ENCODE assay signal across 8 cellular contexts in genomic region chr12:22083167-22083566, GRCh38. TPM values are rescaled to one million over a fixed set of nuclear protein-coding genes. Genes with fewer than 3 reads are reported as not detected.
DNase-seq lines count a peak whose midpoint lies in the region; ATAC-seq and TF ChIP-seq lines count a peak whose summit lies in the region.

No MANE protein-coding gene starts in this region.

- H3K27ac ChIP-seq in vagina, result no peak overlapping the region

- H3F3A ChIP-seq in Loucy (ENCODE audit: low read depth), result no peaks in the 10 kb centered on the region

- H3K36me3 ChIP-seq in Loucy (ENCODE audit: insufficient read depth, low read length) (no peaks in the 10 kb centered on the region), vagina (no peaks in the 10 kb centered on the region)

- TF ChIP-seq POLR2A in vagina (IDR thresholded peaks at IDR 0.05), result no peak

- H3K9me3 ChIP-seq in Loucy (ENCODE audit: insufficient read depth, low read depth, low read length) (no peaks in the 10 kb centered on the region), vagina (no peaks in the 10 kb centered on the region)

- peaks cover 10% of the 10 kb centered on the region for H3K4me1 ChIP-seq in Loucy (ENCODE audit: insufficient read depth, low read length, poor library complexity, severe bottlenecking)
- H3K4me1 ChIP-seq in vagina, result no peaks in the 10 kb centered on the region

- no peak for ATAC-seq in HG02588 (IDR thresholded peaks at IDR 0.05; ENCODE audit: unreplicated experiment)
- no peak for ATAC-seq in HG03159 (IDR thresholded peaks at IDR 0.05; ENCODE audit: unreplicated experiment)

- no peaks in the 10 kb centered on the region for H3K79me2 ChIP-seq in Loucy (ENCODE audit: insufficient read depth, low read length)

- H3K27me3 ChIP-seq in Loucy (ENCODE audit: insufficient read depth, low read length, poor library complexity, severe bottlenecking) (no peaks in the 10 kb centered on the region), vagina (no peaks in the 10 kb centered on the region)

- H2AFZ ChIP-seq in Loucy (ENCODE audit: low read length), result no peak overlapping the region

- no peaks in the 10 kb centered on the region for H4K20me1 ChIP-seq in Loucy (ENCODE audit: insufficient read depth, low read length, poor library complexity, severe bottlenecking)

- no peak overlapping the region for H3K4me3 ChIP-seq in Loucy (ENCODE audit: low read length, poor library complexity, severe bottlenecking)
- no peak overlapping the region for H3K4me3 ChIP-seq in vagina

- peak; percentile 77 for TF ChIP-seq CTCF in Loucy (conservative IDR thresholded peaks at IDR 0.05; ENCODE audit: low read length)
- peak; percentile 21 to 56 (median 49) for TF ChIP-seq CTCF in vagina (IDR thresholded peaks at IDR 0.05)

- no peak overlapping the region for H3K4me2 ChIP-seq in Loucy (ENCODE audit: low read depth, low read length, poor library complexity, severe bottlenecking)

- intact Hi-C loops in vagina (cut with DNase I), result loop anchor here (5.0 kb wide), 1 partner anchor 254 kb away; no protein-coding TSS in a partner anchor

- no peak overlapping the region for H3K9ac ChIP-seq in Loucy (ENCODE audit: low read depth, low read length, poor library complexity, severe bottlenecking)

- H3K9me2 ChIP-seq in Loucy (replicated peaks; ENCODE audit: low read depth, low read length), result no peaks in the 10 kb centered on the region

- DNase-seq in NCI-H345 (lab: John Stamatoyannopoulos, UW) (peak; percentile 40), NCI-H345 treated with DMSO at 0.1 percent for 48 hours (lab: John Stamatoyannopoulos, UW; ENCODE audit: unreplicated experiment) (no peak), amniotic epithelial cell (ENCODE audit: low read depth) (peak; percentile 24), inferior parietal cortex (ENCODE audit: extremely low spot score) (peak; percentile 73), vagina (ENCODE audit: extremely low spot score in 2 of 2) (no peak)

RNA-seq across cellular contexts. Expression of gene CMAS, which starts 37.1 kb away (rescaled TPM):
- total RNA-seq in vagina, result 25.3 TPM

Comparison
In these comparisons a context has a peak if more than half of its experiments do, and no peak if none do; other contexts are left out.
1. DNase-seq: peak in NCI-H345 (single experiment), amniotic epithelial cell (single experiment) and inferior parietal cortex (single experiment); none in NCI-H345 treated with DMSO at 0.1 percent for 48 hours (single experiment) and vagina (0 of 2).